10 cellular contexts compared by ENCODE assay signal in genomic region chr3:153285194-153285641, GRCh38.
DNase-seq lines count a peak whose midpoint lies in the region; ATAC-seq, FAIRE-seq and TF ChIP-seq lines count a peak whose summit lies in the region.
"Had no signal": no experiment of that assay in that cellular context is flagged by ENCODE, and none has a peak within 500 bp of the region (broad histone marks: within the 10 kb centered on the region; RNA-seq: fewer than 3 reads in every experiment).

No MANE protein-coding gene starts in this region.

- no peak overlapping the region for H3K9ac ChIP-seq in GM12878 (ENCODE audit: control insufficient read depth, insufficient read depth, low read length)

- H3K27me3 ChIP-seq in GM12878 (replicated peaks in 1 of 2; ENCODE audit: control insufficient read depth in 2 of 2, insufficient read depth in 2 of 2, low read length in 1 of 2) (no peaks in the 10 kb centered on the region), vagina (no peaks in the 10 kb centered on the region)

- H3K4me1 ChIP-seq in GM12878 (ENCODE audit: control insufficient read depth, insufficient read depth, low read length) (no peaks in the 10 kb centered on the region), vagina (peaks cover 25% of the 10 kb centered on the region)

- H3K27ac Mint-ChIP-seq in activated naive CD4-positive, alpha-beta T cell treated with anti-CD3 and anti-CD28 coated beads, Interleukin-2, amount 50 U/mL, for 24 hours: peak overlapping the region; percentile 66
- H3K27ac Mint-ChIP-seq in immature natural killer cell: peak overlapping the region; percentile 42 to 87 (median 78)
- H3K27ac Mint-ChIP-seq in activated T-helper 1 cell treated with anti-CD3 and anti-CD28 coated beads, Interleukin-12 subunit alpha, Interleukin-12 subunit beta, Interleukin-2, Interleukin-4 antibody, amounts not matched to agents 30 ng/mL and 10 ng/mL and 1 ng/mL, durations not matched to agents 14 hours and 24 hours and 36 hours: no peak overlapping the region

- H2AFZ ChIP-seq in GM12878 (ENCODE audit: control insufficient read depth, low read depth, low read length): peak overlapping the region; percentile 46

- no peak for DNase-seq in activated naive CD4-positive, alpha-beta T cell treated with Interleukin-2 at 50 U/mL for 16 hours
- DNase-seq in GM12878 (ENCODE audit: low read depth, low spot score) (no peak), immature natural killer cell (no peak), vagina (ENCODE audit: extremely low spot score in 2 of 2) (no peak), DMS79 (lab: John Stamatoyannopoulos, UW) (no peak)
- no peak for DNase-seq in activated CD4-positive, alpha-beta T cell treated with anti-CD3 and anti-CD28 coated beads, Interleukin-2, amount 50 U/mL, for 4 hours
- DNase-seq in activated T-helper 1 cell treated with anti-CD3 and anti-CD28 coated beads, Interleukin-12 subunit alpha, Interleukin-12 subunit beta, Interleukin-2, Interleukin-4 antibody, amounts not matched to agents 30 ng/mL and 10 ng/mL and 1 ng/mL, durations not matched to agents 14 hours and 24 hours and 36 hours (ENCODE audit: low spot score): no peak
- DNase-seq: stimulated activated CD4-positive, alpha-beta T cell treated with anti-CD3 and anti-CD28 coated beads, Interleukin-12 subunit alpha, Interleukin-12 subunit beta, amount 100 ng/mL, for 4 hours had no signal

- SMC1A ChIA-PET in GM12878 (lab: Charles Lee; ENCODE audit: uncharacterized antibody, unreplicated experiment): interaction anchor here (1.5 kb wide), 1 partner anchor 9 kb away, joined by 3 read pairs; no protein-coding TSS in a partner anchor

- RAD21 ChIA-PET in GM12878 (lab: Charles Lee; ENCODE audit: unreplicated experiment): no interaction called here

- no peaks in the 10 kb centered on the region for H3K9me3 Mint-ChIP-seq in activated naive CD4-positive, alpha-beta T cell treated with anti-CD3 and anti-CD28 coated beads, Interleukin-2, amount 50 U/mL, for 24 hours
- no peaks in the 10 kb centered on the region for H3K9me3 Mint-ChIP-seq in immature natural killer cell
- H3K9me3 Mint-ChIP-seq in activated T-helper 1 cell treated with anti-CD3 and anti-CD28 coated beads, Interleukin-12 subunit alpha, Interleukin-12 subunit beta, Interleukin-2, Interleukin-4 antibody, amounts not matched to agents 30 ng/mL and 10 ng/mL and 1 ng/mL, durations not matched to agents 14 hours and 24 hours and 36 hours: no peaks in the 10 kb centered on the region

- POLR2A ChIA-PET in GM12878 (lab: Charles Lee): no interaction called here

- no peak for TF ChIP-seq RAD21 in GM12878 (IDR thresholded peaks at IDR 0.05; ENCODE audit: insufficient read depth, low read depth, low read length)

- in situ Hi-C loops in GM12878 (cut with MboI): no loop called here

- H3K4me3 Mint-ChIP-seq in activated naive CD4-positive, alpha-beta T cell treated with anti-CD3 and anti-CD28 coated beads, Interleukin-2, amount 50 U/mL, for 24 hours: no peak overlapping the region
- H3K4me3 Mint-ChIP-seq in immature natural killer cell: peak overlapping the region in 1 of 5 donors; percentile 62
- no peak overlapping the region for H3K4me3 Mint-ChIP-seq in activated T-helper 1 cell treated with anti-CD3 and anti-CD28 coated beads, Interleukin-12 subunit alpha, Interleukin-12 subunit beta, Interleukin-2, Interleukin-4 antibody, amounts not matched to agents 30 ng/mL and 10 ng/mL and 1 ng/mL, durations not matched to agents 14 hours and 24 hours and 36 hours

- no TSS peak for BruUV-seq in GM12878 (replicated peaks; lab: Mats Ljungman, UMichigan)

- no peaks in the 10 kb centered on the region for H3K79me2 ChIP-seq in GM12878 (ENCODE audit: control insufficient read depth, insufficient read depth, low read length)

- H3K4me3 ChIP-seq in GM12878 (no peak overlapping the region), vagina (no peak overlapping the region)

- no peak for TF ChIP-seq EP300 in GM12878 (IDR thresholded peaks at IDR 0.05; ENCODE audit: borderline replicate concordance in 1 of 2, control insufficient read depth in 1 of 2, low read depth in 2 of 2, low read length in 2 of 2)

- TF ChIP-seq CTCF in GM12878 (IDR thresholded peaks at IDR 0.05 in 2 of 3, conservative IDR thresholded peaks at IDR 0.05 in 1 of 3; ENCODE audit: control insufficient read depth in 2 of 3, extremely low read depth in 1 of 3, insufficient read depth in 1 of 3, low read depth in 3 of 3, low read length in 3 of 3): no peak
- no peak for TF ChIP-seq CTCF in vagina (IDR thresholded peaks at IDR 0.05)

- no peak overlapping the region for H3K4me2 ChIP-seq in GM12878 (ENCODE audit: control insufficient read depth, insufficient read depth)

- H3K27ac ChIP-seq in GM12878 (ENCODE audit: control insufficient read depth, insufficient read depth) (no peak overlapping the region), vagina (peak overlapping the region; percentile 69)
- H3K27ac ChIP-seq: C4-2B had no signal

- H3K36me3 ChIP-seq in GM12878 (ENCODE audit: control insufficient read depth in 2 of 2, insufficient read depth in 2 of 2, low read length in 1 of 2) (no peaks in the 10 kb centered on the region), vagina (no peaks in the 10 kb centered on the region)

- no peaks in the 10 kb centered on the region for H4K20me1 ChIP-seq in GM12878 (ENCODE audit: control insufficient read depth, insufficient read depth)

- H3K27me3 Mint-ChIP-seq in activated naive CD4-positive, alpha-beta T cell treated with anti-CD3 and anti-CD28 coated beads, Interleukin-2, amount 50 U/mL, for 24 hours: no peaks in the 10 kb centered on the region
- peaks cover 0 to 5% (median 0%) of the 10 kb centered on the region in 3 donors for H3K27me3 Mint-ChIP-seq in immature natural killer cell (ENCODE audit: low read depth in 3 of 3)
- no peaks in the 10 kb centered on the region for H3K27me3 Mint-ChIP-seq in activated T-helper 1 cell treated with anti-CD3 and anti-CD28 coated beads, Interleukin-12 subunit alpha, Interleukin-12 subunit beta, Interleukin-2, Interleukin-4 antibody, amounts not matched to agents 30 ng/mL and 10 ng/mL and 1 ng/mL, durations not matched to agents 14 hours and 24 hours and 36 hours (ENCODE audit: insufficient read depth)

- FAIRE-seq in GM12878 (lab: Jason Lieb, UNC): no peak

- WGBS in GM12878 (ENCODE audit: insufficient coverage, insufficient replicate concordance, low lambda C conversion rate, missing lambda C conversion rate): 0% methylated on average over 1 of the region's 1 CpG

- H3K4me1 Mint-ChIP-seq in activated naive CD4-positive, alpha-beta T cell treated with anti-CD3 and anti-CD28 coated beads, Interleukin-2, amount 50 U/mL, for 24 hours: peaks cover 55% of the 10 kb centered on the region
- peaks cover 49 to 57% of the 10 kb centered on the region in 2 donors for H3K4me1 Mint-ChIP-seq in immature natural killer cell
- peaks cover 45% of the 10 kb centered on the region for H3K4me1 Mint-ChIP-seq in activated T-helper 1 cell treated with anti-CD3 and anti-CD28 coated beads, Interleukin-12 subunit alpha, Interleukin-12 subunit beta, Interleukin-2, Interleukin-4 antibody, amounts not matched to agents 30 ng/mL and 10 ng/mL and 1 ng/mL, durations not matched to agents 14 hours and 24 hours and 36 hours (ENCODE audit: low read depth)

- CTCF ChIA-PET in GM12878 (lab: Yijun Ruan, JAX): no interaction called here

- no peaks in the 10 kb centered on the region for H3K9me3 ChIP-seq in GM12878 (replicated peaks; ENCODE audit: control insufficient read depth, insufficient read depth, low read length)
- H3K9me3 ChIP-seq in vagina: no peaks in the 10 kb centered on the region

- TF ChIP-seq POLR2A in GM12878 (IDR thresholded peaks at IDR 0.05; ENCODE audit: low read depth, low read length) (no peak), vagina (IDR thresholded peaks at IDR 0.05) (no peak)

- no peaks in the 10 kb centered on the region for H3K36me3 Mint-ChIP-seq in activated naive CD4-positive, alpha-beta T cell treated with anti-CD3 and anti-CD28 coated beads, Interleukin-2, amount 50 U/mL, for 24 hours
- H3K36me3 Mint-ChIP-seq in immature natural killer cell: no peaks in the 10 kb centered on the region
- peaks cover 2% of the 10 kb centered on the region for H3K36me3 Mint-ChIP-seq in activated T-helper 1 cell treated with anti-CD3 and anti-CD28 coated beads, Interleukin-12 subunit alpha, Interleukin-12 subunit beta, Interleukin-2, Interleukin-4 antibody, amounts not matched to agents 30 ng/mL and 10 ng/mL and 1 ng/mL, durations not matched to agents 14 hours and 24 hours and 36 hours (ENCODE audit: low read depth)

- no peak for ATAC-seq in GM12878

- intact Hi-C loops in GM12878 (cut with micrococcal nuclease; ENCODE audit: unreplicated experiment) (no loop called here), vagina (cut with DNase I) (no loop called here)
- intact Hi-C loops in activated T-helper 1 cell treated with anti-CD3 and anti-CD28 coated beads, Interleukin-12 subunit alpha, Interleukin-12 subunit beta, Interleukin-2, Interleukin-4 antibody, amounts not matched to agents 30 ng/mL and 10 ng/mL and 1 ng/mL, durations not matched to agents 14 hours and 24 hours and 36 hours (cut with micrococcal nuclease): loop anchor here (2.0 to 10.0 kb wide), 3 partner anchors 63 to 340 kb away; no protein-coding TSS in a partner anchor

TF ChIP-seq in GM12878, 131 proteins besides CTCF, POLR2A, EP300 and RAD21 (continues in another document):
- TF ChIP-seq TCF12 (IDR thresholded peaks at IDR 0.05; ENCODE audit: low read depth, low read length) (no peak), SPI1 (IDR thresholded peaks at IDR 0.05; ENCODE audit: borderline replicate concordance, insufficient read depth, low read depth, low read length) (no peak), ZSCAN29 (IDR thresholded peaks at IDR 0.05) (no peak), ASH2L (IDR thresholded peaks at IDR 0.05; ENCODE audit: borderline replicate concordance, low read depth) (no peak), IRF4 (IDR thresholded peaks at IDR 0.05; ENCODE audit: low read depth, low read length) (no peak), RELB (IDR thresholded peaks at IDR 0.05; ENCODE audit: low read depth) (no peak)
